In genomic region chr3:187770224-187770623, GRCh38 we compare ENCODE assay signal across 10 cellular contexts. TPM values are rescaled to one million over a fixed set of nuclear protein-coding genes. Genes with fewer than 3 reads are reported as not detected.
DNase-seq lines count a peak whose midpoint lies in the region; ATAC-seq and TF ChIP-seq lines count a peak whose summit lies in the region.
"Had no signal": no experiment of that assay in that cellular context is flagged by ENCODE, and none has a peak within 500 bp of the region (broad histone marks: within the 10 kb centered on the region; RNA-seq: fewer than 3 reads in every experiment).

No MANE protein-coding gene starts in this region.

- no peak for TF ChIP-seq POLR2A in Peyer's patch (IDR thresholded peaks at IDR 0.05)

- peaks cover 0 to 34% (median 20%) of the 10 kb centered on the region in 4 donors for H3K4me1 Mint-ChIP-seq in CD4-positive, CD25-positive, alpha-beta regulatory T cell

- no peak for TF ChIP-seq CTCF in Peyer's patch (IDR thresholded peaks at IDR 0.05)

- peak overlapping the region; percentile 78 to 81 (median 79) for H3K27ac Mint-ChIP-seq in CD4-positive, CD25-positive, alpha-beta regulatory T cell

- peak; percentile 67 to 72 for ATAC-seq in CD4-positive, CD25-positive, alpha-beta regulatory T cell (ENCODE audit: low read depth in 2 of 2)
- ATAC-seq in GM18909 (IDR thresholded peaks at IDR 0.05; ENCODE audit: poor library complexity, unreplicated experiment) (peak; percentile 66), HG03045 (IDR thresholded peaks at IDR 0.05; ENCODE audit: unreplicated experiment) (peak; percentile 57), GM21526 (IDR thresholded peaks at IDR 0.05; ENCODE audit: low FRiP score, unreplicated experiment) (no peak)

- H3K27ac ChIP-seq in CD4-positive, CD25-positive, alpha-beta regulatory T cell (ENCODE audit: insufficient read depth, low read length, poor library complexity, severe bottlenecking): peak overlapping the region; percentile 69
- no peak overlapping the region for H3K27ac ChIP-seq in Peyer's patch
- H3K27ac ChIP-seq: dorsolateral prefrontal cortex had no signal

- H3K27me3 ChIP-seq in CD4-positive, CD25-positive, alpha-beta regulatory T cell (ENCODE audit: control insufficient read depth, insufficient read depth, low read length): no peaks in the 10 kb centered on the region
- H3K27me3 ChIP-seq in Peyer's patch (no peaks in the 10 kb centered on the region), MG63 (no peaks in the 10 kb centered on the region)
- H3K27me3 ChIP-seq: dorsolateral prefrontal cortex had no signal

- no peaks in the 10 kb centered on the region for H3K27me3 Mint-ChIP-seq in CD4-positive, CD25-positive, alpha-beta regulatory T cell

- peaks cover 17% of the 10 kb centered on the region for H3K4me1 ChIP-seq in CD4-positive, CD25-positive, alpha-beta regulatory T cell (ENCODE audit: control insufficient read depth, insufficient read depth, low read length, poor library complexity, severe bottlenecking)
- no peaks in the 10 kb centered on the region for H3K4me1 ChIP-seq in Peyer's patch

- H3K36me3 ChIP-seq in CD4-positive, CD25-positive, alpha-beta regulatory T cell (ENCODE audit: control insufficient read depth, insufficient read depth, low read length): no peaks in the 10 kb centered on the region
- H3K36me3 ChIP-seq in Peyer's patch (no peaks in the 10 kb centered on the region), MG63 (no peaks in the 10 kb centered on the region)

- DNase-seq in CD4-positive, CD25-positive, alpha-beta regulatory T cell: peak; percentile 19 to 61 (median 35)
- DNase-seq in T-helper 22 cell (ENCODE audit: low read depth) (peak; percentile 19), Peyer's patch (no peak), MG63 (no peak), NCI-H2081 (lab: John Stamatoyannopoulos, UW) (no peak)
- DNase-seq: dorsolateral prefrontal cortex had no signal

- no peak overlapping the region for H3K4me3 ChIP-seq in CD4-positive, CD25-positive, alpha-beta regulatory T cell (ENCODE audit: low read depth, low read length)
- H3K4me3 ChIP-seq in Peyer's patch: no peak overlapping the region
- H3K4me3 ChIP-seq in MG63: no peak overlapping the region
- H3K4me3 ChIP-seq: dorsolateral prefrontal cortex, lung had no signal

- no peaks in the 10 kb centered on the region for H3K9me3 ChIP-seq in CD4-positive, CD25-positive, alpha-beta regulatory T cell (ENCODE audit: control insufficient read depth in 2 of 2, low read length in 2 of 2)
- H3K9me3 ChIP-seq in Peyer's patch (no peaks in the 10 kb centered on the region), MG63 (no peaks in the 10 kb centered on the region)

- H3K36me3 Mint-ChIP-seq in CD4-positive, CD25-positive, alpha-beta regulatory T cell: no peaks in the 10 kb centered on the region

- peaks cover 0 to 2% (median 0%) of the 10 kb centered on the region in 7 donors for H3K9me3 Mint-ChIP-seq in CD4-positive, CD25-positive, alpha-beta regulatory T cell

- H3K4me3 Mint-ChIP-seq in CD4-positive, CD25-positive, alpha-beta regulatory T cell: no peak overlapping the region

RNA-seq across cellular contexts. Expression of gene BCL6, which starts 25.0 kb away (rescaled TPM):
- 39.6 TPM for total RNA-seq in CD4-positive, CD25-positive, alpha-beta regulatory T cell
- polyA plus RNA-seq in CD4-positive, CD25-positive, alpha-beta regulatory T cell: 1 to 10 TPM; 1.8 to 3.4 (median 2.5) TPM
- 10 to 100 TPM in 3 of 4 donors, 1 to 10 TPM in 1; 7.4 to 79.2 (median 25.7) TPM for total RNA-seq in Peyer's patch
- total RNA-seq in MG63 (2014; rRNA removed; shearing (Covaris generic); ENCODE audit: low replicate concordance): 5.5 and 6.2 TPM in 2 replicates

Comparison
In these comparisons a context has a peak if more than half of its experiments do, and no peak if none do; other contexts are left out.
1. DNase-seq: peak in CD4-positive, CD25-positive, alpha-beta regulatory T cell (3 of 3) and T-helper 22 cell (single experiment); none in Peyer's patch (0 of 3), MG63 (single experiment) and NCI-H2081 (0 of 2).